Comparison of ENCODE assay signal across 27 cellular contexts in genomic region chr9:27475057-27475456, GRCh38. TPM values are rescaled to one million over a fixed set of nuclear protein-coding genes. Genes with fewer than 3 reads are reported as not detected.
"Had no signal": no experiment of that assay in that cellular context is flagged by ENCODE, and none has a peak within 500 bp of the region (broad histone marks: within the 10 kb centered on the region; RNA-seq: fewer than 3 reads in every experiment).

No MANE protein-coding gene starts in this region.

- H3K4me1 Mint-ChIP-seq: activated CD4-positive, alpha-beta memory T cell treated with anti-CD3 and anti-CD28 coated beads, Interleukin-2, amount 10 ng/mL, durations not matched to agents 7 days and 5 days; T-cell had no signal

- H3K4me3 ChIP-seq: adrenal gland, SK-N-MC had no signal

- H3K27me3 Mint-ChIP-seq: activated CD4-positive, alpha-beta memory T cell treated with anti-CD3 and anti-CD28 coated beads, Interleukin-2, amount 10 ng/mL, durations not matched to agents 7 days and 5 days; activated CD4-positive, alpha-beta T cell treated with anti-CD3 and anti-CD28 coated beads, Interleukin-2, amount 10 ng/mL, durations not matched to agents 7 days and 5 days; activated naive CD8-positive, alpha-beta T cell treated with anti-CD3 and anti-CD28 coated beads, Interleukin-2, amount 10 ng/mL, durations not matched to agents 7 days and 5 days; T-cell had no signal

- H3K9me3 Mint-ChIP-seq: activated CD4-positive, alpha-beta memory T cell treated with anti-CD3 and anti-CD28 coated beads, Interleukin-2, amount 10 ng/mL, durations not matched to agents 7 days and 5 days had no signal

- H3K36me3 ChIP-seq: adrenal gland had no signal

- H3K9me3 ChIP-seq: adrenal gland had no signal

- ATAC-seq: activated T-cell treated with anti-CD3 and anti-CD28 coated beads, Interleukin-2, amount 50 U/mL, for 72 hours; PC-3; T-cell had no signal

- H3K4me3 Mint-ChIP-seq: activated CD4-positive, alpha-beta memory T cell treated with anti-CD3 and anti-CD28 coated beads, Interleukin-2, amount 10 ng/mL, durations not matched to agents 7 days and 5 days; activated CD4-positive, alpha-beta T cell treated with anti-CD3 and anti-CD28 coated beads, Interleukin-2, amount 10 ng/mL, durations not matched to agents 7 days and 5 days; activated naive CD8-positive, alpha-beta T cell treated with anti-CD3 and anti-CD28 coated beads, Interleukin-2, amount 10 ng/mL, durations not matched to agents 7 days and 5 days; activated T-cell treated with anti-CD3 and anti-CD28 coated beads, Interleukin-2, amount 50 U/mL, for 72 hours; T-cell had no signal

- DNase-seq: activated CD4-positive, alpha-beta memory T cell treated with anti-CD3 and anti-CD28 coated beads, Interleukin-2, amount 10 ng/mL, durations not matched to agents 7 days and 5 days; activated CD4-positive, alpha-beta T cell treated with anti-CD3 and anti-CD28 coated beads, Interleukin-2, amount 10 ng/mL, durations not matched to agents 7 days and 5 days; activated CD4-positive, CD25-positive, alpha-beta regulatory T cell; activated gamma-delta T cell treated with Interleukin-2 at 50 U/mL for 16 hours; activated naive CD4-positive, alpha-beta T cell treated with anti-CD3 and anti-CD28 coated beads, Interleukin-2, amount 50 U/mL, for 16 hours; activated naive CD8-positive, alpha-beta T cell treated with anti-CD3 and anti-CD28 coated beads, Interleukin-2, amount 10 ng/mL, durations not matched to agents 7 days and 5 days; activated T-cell treated with anti-CD3 and anti-CD28 coated beads for 4 hours; activated T-cell treated with anti-CD3 and anti-CD28 coated beads, Interleukin-2, amount 50 U/mL, for 72 hours; adrenal gland; anterior cingulate cortex; Kasumi-1; KBM-7; NCI-H1105 treated with DMSO at 0.1 percent for 48 hours; NCI-H1436 treated with DMSO at 0.1 percent for 48 hours; NCI-H187; NCI-H2081; NCI-H446; NCI-H524; PC-3; T-cell; T-helper 2 cell; T1000 had no signal

- H3K27ac Mint-ChIP-seq: activated CD4-positive, alpha-beta memory T cell treated with anti-CD3 and anti-CD28 coated beads, Interleukin-2, amount 10 ng/mL, durations not matched to agents 7 days and 5 days; activated CD4-positive, alpha-beta T cell treated with anti-CD3 and anti-CD28 coated beads, Interleukin-2, amount 10 ng/mL, durations not matched to agents 7 days and 5 days; activated naive CD8-positive, alpha-beta T cell treated with anti-CD3 and anti-CD28 coated beads, Interleukin-2, amount 10 ng/mL, durations not matched to agents 7 days and 5 days; activated T-cell treated with anti-CD3 and anti-CD28 coated beads, Interleukin-2, amount 50 U/mL, for 72 hours; activated T-helper 2 cell treated with anti-CD3 and anti-CD28 coated beads, Interferon-gamma antibody, Interleukin-2, Interleukin-4, amounts not matched to agents 10 μg/mL and 5 μg/mL and 100 μg/mL, durations not matched to agents 14 hours and 24 hours and 36 hours; T-cell had no signal

- FAIRE-seq: RCC 7860, TTC549 had no signal

- H3K27ac ChIP-seq: adrenal gland, SK-N-MC had no signal

- H3K27me3 ChIP-seq: adrenal gland had no signal

RNA-seq across cellular contexts. Expression of gene IFNK, which starts 49.0 kb away (rescaled TPM):
- total RNA-seq: activated CD4-positive, alpha-beta memory T cell treated with anti-CD3 and anti-CD28 coated beads, Interleukin-2, amount 10 ng/mL, durations not matched to agents 7 days and 5 days; activated CD4-positive, alpha-beta T cell treated with anti-CD3 and anti-CD28 coated beads, Interleukin-2, amount 10 ng/mL, durations not matched to agents 7 days and 5 days; activated CD8-positive, alpha-beta memory T cell treated with anti-CD3 and anti-CD28 coated beads for 36 hours; activated naive CD8-positive, alpha-beta T cell treated with anti-CD3 and anti-CD28 coated beads, Interleukin-2, amount 10 ng/mL, durations not matched to agents 7 days and 5 days; activated T-cell treated with anti-CD3 and anti-CD28 coated beads, Interleukin-2, amount 50 U/mL, for 72 hours; activated T-helper 2 cell treated with anti-CD3 and anti-CD28 coated beads, Interferon-gamma antibody, Interleukin-2, Interleukin-4, amounts not matched to agents 10 μg/mL and 5 μg/mL and 100 μg/mL, durations not matched to agents 14 hours and 24 hours and 36 hours; adrenal gland; PC-3; T-cell had no signal
- polyA plus RNA-seq: adrenal gland had no signal
